24 cellular contexts compared by ENCODE assay signal in the genomic region with DNA sequence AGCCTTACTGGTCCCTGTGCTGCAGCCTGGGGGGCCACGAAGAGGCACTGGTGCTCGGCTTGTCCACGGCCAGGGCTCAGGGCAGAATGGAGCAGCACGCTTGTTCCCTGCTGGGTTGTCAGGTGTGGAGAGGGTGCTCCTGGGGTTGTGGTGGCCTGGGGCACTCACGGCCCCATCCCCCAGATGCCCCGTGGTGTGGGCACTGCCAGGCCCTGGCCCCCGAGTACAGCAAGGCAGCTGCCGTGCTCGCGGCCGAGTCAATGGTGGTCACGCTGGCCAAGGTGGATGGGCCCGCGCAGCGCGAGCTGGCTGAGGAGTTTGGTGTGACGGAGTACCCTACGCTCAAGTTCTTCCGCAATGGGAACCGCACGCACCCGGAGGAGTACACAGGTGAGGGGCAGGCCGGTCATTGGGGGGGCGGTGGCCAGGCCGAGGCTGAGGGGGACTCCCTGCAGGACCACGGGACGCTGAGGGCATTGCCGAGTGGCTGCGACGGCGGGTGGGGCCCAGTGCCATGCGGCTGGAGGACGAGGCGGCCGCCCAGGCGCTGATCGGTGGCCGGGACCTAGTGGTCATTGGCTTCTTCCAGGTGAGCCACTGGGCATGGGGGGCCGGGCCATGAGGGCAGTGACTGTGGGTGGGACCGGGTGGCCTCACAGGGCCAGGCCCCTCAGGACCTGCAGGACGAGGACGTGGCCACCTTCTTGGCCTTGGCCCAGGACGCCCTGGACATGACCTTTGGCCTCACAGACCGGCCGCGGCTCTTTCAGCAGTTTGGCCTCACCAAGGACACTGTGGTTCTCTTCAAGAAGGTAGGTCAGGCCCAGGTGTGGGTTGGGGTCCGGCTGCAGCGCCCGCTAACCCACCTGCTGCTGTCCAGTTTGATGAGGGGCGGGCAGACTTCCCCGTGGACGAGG. TPM values are rescaled to one million over a fixed set of nuclear protein-coding genes. Genes with fewer than 3 reads are reported as not detected.
A peak's percentile ranks its signal among the peaks of the same experiment; 100 is the strongest.
DNase-seq lines count a peak whose midpoint lies in the region; ATAC-seq, FAIRE-seq and TF ChIP-seq lines count a peak whose summit lies in the region.
"Had no signal": no experiment of that assay in that cellular context is flagged by ENCODE, and none has a peak within 500 bp of the region (broad histone marks: within the 10 kb centered on the region; RNA-seq: fewer than 3 reads in every experiment).

No MANE protein-coding gene starts in this region.

- H3K4me2 ChIP-seq in BLaER1 = peak overlapping the region; percentile 42
- H3K4me2 ChIP-seq: GM23338 had no signal

- H3K9me3 Mint-ChIP-seq in WTC11 = no peaks in the 10 kb centered on the region
- H3K9me3 Mint-ChIP-seq: GM23338, IgD-negative memory B cell had no signal

- intact Hi-C loops in pancreas (cut with DNase I) (no loop called here), ascending aorta (cut with DNase I) (no loop called here)

- H3K9ac ChIP-seq in BLaER1 = no peak overlapping the region

- no peaks in the 10 kb centered on the region for H3K4me1 Mint-ChIP-seq in WTC11
- H3K4me1 Mint-ChIP-seq: CD14-positive monocyte, GM23338, IgD-negative memory B cell had no signal

- H3K4me3 ChIP-seq in BLaER1 = no peak overlapping the region
- peak overlapping the region in 3 of 4 donors; percentile 24 to 65 (median 46) for H3K4me3 ChIP-seq in pancreas
- no peak overlapping the region for H3K4me3 ChIP-seq in ascending aorta
- H3K4me3 ChIP-seq: GM23338, MG63, SJSA1 had no signal

- TF ChIP-seq CTCF in WTC11 (IDR thresholded peaks at IDR 0.05) (no peak), pancreas (IDR thresholded peaks at IDR 0.05) (no peak), ascending aorta (IDR thresholded peaks at IDR 0.05) (no peak)

- DNase-seq in WTC11 (ENCODE audit: low spot score) (no peak), pancreas (peak in 4 of 6 donors; percentile 35 to 82 (median 61)), ascending aorta (ENCODE audit: low spot score in 2 of 2) (no peak), dedifferentiated amniotic fluid mesenchymal stem cell (ENCODE audit: extremely low spot score) (no peak)
- DNase-seq: AML-193, EL, GF-D8, HCEC 1CT, Karpas-422, MG63, NCI-H1417, NCI-H1694 treated with DMSO at 0.1 percent for 48 hours, NCI-H2081 treated with DMSO at 0.1 percent for 48 hours, NCI-H446, NCI-H526, OCI-M1 had no signal

- peaks cover 15% of the 10 kb centered on the region for H3K36me3 Mint-ChIP-seq in WTC11

- peaks cover 29% of the 10 kb centered on the region; the same call in 1 of the 2 replicates for H4K20me1 ChIP-seq in BLaER1

- no peak overlapping the region for H3K4me3 Mint-ChIP-seq in WTC11
- H3K4me3 Mint-ChIP-seq: CD14-positive monocyte, GM23338, IgD-negative memory B cell had no signal

- peaks cover 16% of the 10 kb centered on the region for H3K27me3 Mint-ChIP-seq in WTC11 (ENCODE audit: low read depth)

- H3K27ac Mint-ChIP-seq in WTC11 = no peak overlapping the region
- H3K27ac Mint-ChIP-seq: GM23338, IgD-negative memory B cell had no signal

- CTCF ChIA-PET in WTC11 (lab: Charles Lee) = interaction anchor here (1.0 kb wide), 1 partner anchor 68 kb away, joined by 6 read pairs; no protein-coding TSS in a partner anchor

- H3K4me1 ChIP-seq in BLaER1 (peaks cover 57% of the 10 kb centered on the region), pancreas (no peaks in the 10 kb centered on the region), ascending aorta (peaks cover 4 to 5% of the 10 kb centered on the region in 2 donors)
- H3K4me1 ChIP-seq: SJSA1 had no signal

- POLR2A ChIA-PET in WTC11 (lab: Charles Lee) = no interaction called here

- FAIRE-seq in pancreas (lab: Jason Lieb, UNC) = no peak

- H3K27me3 ChIP-seq in BLaER1 (peaks cover 37% of the 10 kb centered on the region), pancreas (no peaks in the 10 kb centered on the region), ascending aorta (peaks cover 11% of the 10 kb centered on the region)

- peaks cover 4% of the 10 kb centered on the region; the same call in 1 of the 2 replicates for H3K9me3 ChIP-seq in BLaER1
- no peaks in the 10 kb centered on the region for H3K9me3 ChIP-seq in pancreas
- H3K9me3 ChIP-seq in ascending aorta = no peaks in the 10 kb centered on the region
- H3K9me3 ChIP-seq: MG63 had no signal

- no peak overlapping the region for H3K27ac ChIP-seq in BLaER1
- H3K27ac ChIP-seq in pancreas = peak overlapping the region in 1 of 4 donors; percentile 30
- no peak overlapping the region for H3K27ac ChIP-seq in ascending aorta
- H3K27ac ChIP-seq: SJSA1 had no signal

- ATAC-seq in WTC11 (no peak), pancreas (peak in 3 of 4 donors; percentile 0 to 4 (median 2)), HG02970 (IDR thresholded peaks at IDR 0.05; ENCODE audit: low FRiP score, unreplicated experiment) (no peak)
- ATAC-seq: GM23338, Right ventricle myocardium inferior had no signal

- H3K36me3 ChIP-seq in BLaER1 = peaks cover 33% of the 10 kb centered on the region
- H3K36me3 ChIP-seq in pancreas = peaks cover 0 to 14% (median 0%) of the 10 kb centered on the region in 3 donors
- peaks cover 31% of the 10 kb centered on the region in 2 donors for H3K36me3 ChIP-seq in ascending aorta

- WGBS in pancreas, 2 donors = 40 to 67% methylated on average over 50 to 52 of the region's 52 CpGs

TF ChIP-seq in WTC11, 78 proteins besides CTCF, POLR2A, EP300 and RAD21:
- TF ChIP-seq CREB1 (CRISPR knock-in tag; IDR thresholded peaks at IDR 0.05) (no peak), FOXP1 (CRISPR knock-in tag; IDR thresholded peaks at IDR 0.05; ENCODE audit: borderline replicate concordance) (0 out of 2 replicates have a peak, but pooled peaks have one; percentile 4)

RNA-seq across cellular contexts. Expression of gene PDIA2, which starts 1.5 kb away (rescaled TPM):
- 1.9 to 2.4 TPM (median 2.3 TPM) in 3 replicates for total RNA-seq in WTC11 (2021)
- 1,000 to 10,000 TPM in 3 of 6 donors, 100 to 1,000 TPM in 2, 10 to 100 TPM in 1; 13.0 to 1,352 (median 889) TPM for total RNA-seq in pancreas
- polyA plus RNA-seq in pancreas = 1,000 to 10,000 TPM; 1,758 to 3,084 TPM
- total RNA-seq in ascending aorta = not detected
- total RNA-seq: SJSA1 had no signal
- polyA plus RNA-seq: CD14-positive monocyte, IgD-negative memory B cell had no signal

RNA-seq across cellular contexts. Expression of gene ARHGDIG, which starts 4.1 kb away (rescaled TPM):
- total RNA-seq in WTC11 (2021) (3.4 to 4.0 TPM (median 3.5 TPM) in 3 replicates), pancreas (10 to 100 TPM in 5 of 6 donors, 1 to 10 TPM in 1; 5.6 to 62.8 (median 50.7) TPM), ascending aorta (not detected)
- polyA plus RNA-seq in pancreas = 100 to 1,000 TPM in 1 of 2 donors, 10 to 100 TPM in 1; 35.6 to 165 TPM
- total RNA-seq: SJSA1 had no signal
- polyA plus RNA-seq: AG04450, CD14-positive monocyte, IgD-negative memory B cell had no signal

RNA-seq across cellular contexts. Expression of gene RGS11, which starts 8.7 kb away (rescaled TPM):
- total RNA-seq in WTC11 (2021) (1.8 to 2.7 TPM (median 2.3 TPM) in 3 replicates), pancreas (10 to 100 TPM in 1 of 6 donors, 1 to 10 TPM in 5; 4.5 to 14.0 (median 8.0) TPM), ascending aorta (32.6 TPM)
- polyA plus RNA-seq in pancreas = 10 to 100 TPM; 42.9 to 47.2 TPM
- total RNA-seq: SJSA1 had no signal
- polyA plus RNA-seq: CD14-positive monocyte, IgD-negative memory B cell had no signal

RNA-seq across cellular contexts. Expression of gene FAM234A, which starts 49.8 kb away (rescaled TPM):
- 115 to 140 TPM (median 137 TPM) in 3 replicates for total RNA-seq in WTC11 (2021)
- total RNA-seq in pancreas = 10 to 100 TPM; 34.2 to 51.2 (median 39.7) TPM
- 10 to 100 TPM; 39.1 to 49.7 TPM for polyA plus RNA-seq in pancreas
- total RNA-seq in ascending aorta = 67.7 TPM

RNA-seq across cellular contexts. Expression of gene LUC7L, which starts 55.2 kb away (rescaled TPM):
- total RNA-seq in WTC11 (2021) = 111 to 135 TPM (median 130 TPM) in 3 replicates
- total RNA-seq in pancreas = 10 to 100 TPM; 20.6 to 54.4 (median 31.8) TPM
- 100 to 1,000 TPM; 273 to 333 TPM for polyA plus RNA-seq in pancreas
- 53.0 TPM for total RNA-seq in ascending aorta

Comparison
In these comparisons a context has a peak if more than half of its experiments do, and no peak if none do; other contexts are left out.
1. H3K4me3 ChIP-seq: peak in pancreas (3 of 4); none in BLaER1 (single experiment) and ascending aorta (0 of 2).
2. ATAC-seq: peak in pancreas (3 of 4); none in WTC11 (single experiment) and HG02970 (single experiment).
3. DNase-seq: peak in pancreas (4 of 6); none in WTC11 (single experiment), ascending aorta (0 of 2) and dedifferentiated amniotic fluid mesenchymal stem cell (single experiment).